In the genomic region with DNA sequence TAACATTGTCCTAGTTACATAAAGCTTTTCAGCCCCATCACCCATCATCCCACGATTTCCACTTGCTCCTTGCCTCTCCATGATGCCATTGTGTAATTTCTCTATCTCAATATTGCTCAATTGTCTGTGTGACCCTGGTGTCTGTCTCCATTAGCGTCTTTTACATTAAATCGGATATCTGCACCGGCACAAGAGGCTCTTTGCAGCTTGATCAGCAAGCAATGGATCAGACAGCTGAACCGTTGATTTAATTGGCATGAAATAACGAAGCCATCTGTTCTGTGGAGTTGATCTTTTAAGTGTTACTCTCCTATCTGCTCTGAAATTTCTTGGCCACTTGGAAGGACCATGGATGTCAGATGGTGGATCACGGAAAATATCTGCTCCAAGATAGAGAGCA, we compare ENCODE assay signal across 24 cellular contexts.
"Had no signal": no experiment of that assay in that cellular context is flagged by ENCODE, and none has a peak within 500 bp of the region (broad histone marks: within the 10 kb centered on the region; RNA-seq: fewer than 3 reads in every experiment).

No MANE protein-coding gene starts in this region.

- H3K4me1 Mint-ChIP-seq: T-cell had no signal

- H3K27ac ChIP-seq: HL-60, SJSA1 had no signal

- H3K4me3 Mint-ChIP-seq: T-cell had no signal

- H3K4me1 ChIP-seq: SJSA1 had no signal

- H3K4me3 ChIP-seq: SJSA1 had no signal

- H3K36me3 ChIP-seq: SJSA1 had no signal

- H3K9ac ChIP-seq: SK-N-SH had no signal

- H3K27ac Mint-ChIP-seq: T-cell had no signal

- FAIRE-seq: HTR-8/SVneo, RCC 7860 had no signal

- H3K36me3 Mint-ChIP-seq: T-cell had no signal

- H3K27me3 ChIP-seq: SJSA1 had no signal

- DNase-seq: KBM-7, MV-4-11, NCI-H1048, NCI-H1105, NCI-H1417, NCI-H1436 treated with DMSO at 0.1 percent for 48 hours, NCI-H1694, NCI-H187 treated with DMSO at 0.1 percent for 48 hours, NCI-H2029 treated with DMSO at 0.1 percent for 48 hours, NCI-H2171 treated with DMSO at 0.1 percent for 48 hours, NCI-H345, NCI-H446 treated with DMSO at 0.1 percent for 48 hours, NCI-H510A treated with DMSO at 0.1 percent for 48 hours, NCI-H526, Right ventricle myocardium superior, RPMI8226, SIG-M5, SK-N-SH, SW 1271, T-cell had no signal

- H3K9me3 ChIP-seq: SJSA1, SK-N-SH had no signal

- H3K4me2 ChIP-seq: SK-N-SH had no signal

- ATAC-seq: T-cell had no signal
